In the genomic region with DNA sequence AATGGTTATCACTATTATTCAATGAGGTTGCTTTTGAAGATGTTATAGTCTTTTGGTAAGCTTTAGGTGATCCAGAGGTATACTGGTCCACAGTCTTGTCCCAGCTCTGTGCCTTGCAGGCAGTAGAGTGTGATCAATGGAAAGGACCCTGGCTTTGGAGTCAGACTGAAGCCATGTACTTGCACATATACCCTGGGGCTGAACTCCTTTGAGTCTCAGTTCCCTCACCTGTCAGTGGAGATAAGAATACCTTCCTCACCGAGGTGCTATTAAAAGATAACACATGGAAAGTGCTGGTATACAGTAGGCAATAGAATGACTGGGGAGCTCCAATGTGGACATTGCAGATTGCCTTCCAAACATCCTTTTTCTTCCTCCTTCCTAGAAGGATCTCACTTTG, we compare ENCODE assay signal across 1 cellular context.
TF ChIP-seq lines count a peak whose summit lies in the region.

No MANE protein-coding gene starts in this region.

TF ChIP-seq in HEK293, 187 proteins besides CTCF, POLR2A, EP300 and RAD21 (continued from another document):
- TF ChIP-seq, protein P1, sequence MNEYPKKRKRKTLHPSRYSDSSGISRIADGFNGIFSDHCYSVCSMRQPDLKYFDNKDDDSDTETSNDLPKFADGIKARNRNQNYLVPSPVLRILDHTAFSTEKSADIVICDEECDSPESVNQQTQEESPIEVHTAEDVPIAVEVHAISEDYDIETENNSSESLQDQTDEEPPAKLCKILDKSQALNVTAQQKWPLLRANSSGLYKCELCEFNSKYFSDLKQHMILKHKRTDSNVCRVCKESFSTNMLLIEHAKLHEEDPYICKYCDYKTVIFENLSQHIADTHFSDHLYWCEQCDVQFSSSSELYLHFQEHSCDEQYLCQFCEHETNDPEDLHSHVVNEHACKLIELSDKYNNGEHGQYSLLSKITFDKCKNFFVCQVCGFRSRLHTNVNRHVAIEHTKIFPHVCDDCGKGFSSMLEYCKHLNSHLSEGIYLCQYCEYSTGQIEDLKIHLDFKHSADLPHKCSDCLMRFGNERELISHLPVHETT (tag by site-specific recombination; IDR thresholded peaks at IDR 0.05), result no peak
TF ChIP-seq in HEK293: peak in this region for 1.
